In the genomic region with DNA sequence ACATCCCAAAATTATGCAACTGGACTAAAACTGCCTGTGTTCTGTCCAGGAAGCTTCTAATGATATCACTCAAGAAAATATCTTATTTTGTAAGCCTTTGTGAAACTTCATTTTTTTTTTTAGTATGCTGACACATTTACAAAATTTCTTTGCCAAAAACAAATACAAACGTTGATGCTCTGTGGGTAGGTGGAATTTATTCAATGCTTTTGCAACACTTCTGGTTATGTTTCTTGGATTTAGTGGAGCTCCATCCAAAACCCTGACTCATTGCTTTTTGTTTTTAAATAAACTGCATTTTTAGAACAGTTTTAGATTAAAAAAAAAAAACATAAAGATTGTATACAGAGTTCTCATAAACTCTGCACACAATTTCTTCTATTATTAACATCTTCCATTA, we compare ENCODE assay signal across 23 cellular contexts.
"Had no signal": no experiment of that assay in that cellular context is flagged by ENCODE, and none has a peak within 500 bp of the region (broad histone marks: within the 10 kb centered on the region; RNA-seq: fewer than 3 reads in every experiment).

No MANE protein-coding gene starts in this region.

- H3K4me1 ChIP-seq: heart right ventricle, lower lobe of right lung, neural progenitor cell, prostate gland, right atrium auricular region, spleen, tibial nerve, upper lobe of left lung had no signal

- H3K9ac ChIP-seq: neural progenitor cell had no signal

- H3K27ac ChIP-seq: dorsolateral prefrontal cortex, heart right ventricle, lower lobe of right lung, neural progenitor cell, prostate gland, right atrium auricular region, spleen, thoracic aorta, tibial nerve, upper lobe of left lung had no signal

- H3K27me3 ChIP-seq: heart right ventricle, neural progenitor cell, right atrium auricular region, spleen, tibial nerve, upper lobe of left lung had no signal

- H3K4me2 ChIP-seq: neural progenitor cell had no signal

- H3K36me3 ChIP-seq: heart right ventricle, lower lobe of right lung, neural progenitor cell, prostate gland, right atrium auricular region, spleen, thoracic aorta, tibial nerve, upper lobe of left lung had no signal

- H3K4me3 ChIP-seq: dorsolateral prefrontal cortex, heart right ventricle, lower lobe of right lung, mucosa of descending colon, neural progenitor cell, prostate gland, right atrium auricular region, spleen, thoracic aorta, tibial nerve, upper lobe of left lung had no signal

- DNase-seq: dorsolateral prefrontal cortex; effector CD4-positive, alpha-beta T cell; foreskin melanocyte; glutamatergic neuron; heart right ventricle; hypothalamus; immature natural killer cell; left ventricle myocardium superior; lower lobe of right lung; mucosa of descending colon; naive B cell; spleen; stimulated activated CD4-positive, alpha-beta T cell treated with anti-CD3 and anti-CD28 coated beads, Interleukin-4, amount 100 ng/mL, for 4 hours; stimulated activated naive CD8-positive, alpha-beta T cell treated with anti-CD3 and anti-CD28 coated beads, Interleukin-15, Interleukin-2, amounts not matched to agents 100 U/mL and 50 U/mL, for 24 hours; substantia nigra; upper lobe of left lung had no signal

- ATAC-seq: heart right ventricle; left ventricle myocardium superior; lower lobe of right lung; mucosa of descending colon; sciatic nerve; stimulated activated memory B cell treated with anti-CD40 and anti-IgM and Interleukin-4, amounts not matched to agents 10 μg/mL and 1 μg/mL and 100 μg/mL, for 72 hours; stimulated activated naive CD8-positive, alpha-beta T cell treated with anti-CD3 and anti-CD28 coated beads, Interleukin-15, Interleukin-2, amounts not matched to agents 100 U/mL and 50 U/mL, for 24 hours had no signal

- H3K9me3 ChIP-seq: lower lobe of right lung, mucosa of descending colon, prostate gland, right atrium auricular region, spleen, thoracic aorta, tibial nerve, upper lobe of left lung had no signal
